ENCODE assay signal across 1 cellular context in the genomic region with DNA sequence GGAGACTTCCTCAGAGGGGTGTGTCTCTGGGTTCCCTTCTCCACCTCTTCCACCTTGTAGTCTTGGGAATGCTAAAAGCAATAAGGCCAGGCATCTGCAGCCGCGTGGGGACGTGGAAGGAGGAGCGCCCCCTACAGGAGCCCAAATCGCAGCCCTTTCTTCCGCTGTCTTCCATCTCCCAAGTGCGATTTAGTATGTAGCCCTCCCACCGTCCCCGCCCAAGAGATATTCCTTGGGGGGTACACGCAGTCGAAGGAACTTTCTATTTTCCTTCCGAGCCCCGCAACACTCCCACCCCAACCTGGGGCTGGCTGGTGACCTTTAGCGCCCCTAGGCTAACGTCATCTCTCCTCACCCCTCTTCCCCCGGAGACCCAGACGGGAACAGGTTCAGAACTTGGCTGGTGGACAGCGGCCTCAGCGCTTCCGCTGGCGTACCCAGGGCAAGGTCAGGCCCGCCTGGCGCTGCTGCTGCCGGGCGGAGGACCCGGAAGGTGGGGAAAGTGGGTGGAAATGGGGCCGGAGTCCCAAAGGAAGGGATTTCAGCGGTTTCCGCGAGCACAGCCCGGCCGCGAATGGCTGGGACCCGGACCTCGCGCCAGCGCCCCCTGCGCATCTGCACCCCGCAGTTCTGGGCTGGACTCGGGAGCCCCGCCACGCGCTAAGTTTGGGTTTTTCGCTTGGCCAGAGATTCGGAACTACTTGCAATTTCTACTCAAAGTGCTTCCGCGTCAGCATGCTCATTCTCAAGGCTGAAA.
A peak's percentile ranks its signal among the peaks of the same experiment; 100 is the strongest.
TF ChIP-seq lines count a peak whose summit lies in the region.

No MANE protein-coding gene starts in this region.

TF ChIP-seq in HepG2, 621 proteins besides CTCF, POLR2A, EP300 and RAD21 (continued from another document and continues in another):
- TF ChIP-seq, protein P1, sequence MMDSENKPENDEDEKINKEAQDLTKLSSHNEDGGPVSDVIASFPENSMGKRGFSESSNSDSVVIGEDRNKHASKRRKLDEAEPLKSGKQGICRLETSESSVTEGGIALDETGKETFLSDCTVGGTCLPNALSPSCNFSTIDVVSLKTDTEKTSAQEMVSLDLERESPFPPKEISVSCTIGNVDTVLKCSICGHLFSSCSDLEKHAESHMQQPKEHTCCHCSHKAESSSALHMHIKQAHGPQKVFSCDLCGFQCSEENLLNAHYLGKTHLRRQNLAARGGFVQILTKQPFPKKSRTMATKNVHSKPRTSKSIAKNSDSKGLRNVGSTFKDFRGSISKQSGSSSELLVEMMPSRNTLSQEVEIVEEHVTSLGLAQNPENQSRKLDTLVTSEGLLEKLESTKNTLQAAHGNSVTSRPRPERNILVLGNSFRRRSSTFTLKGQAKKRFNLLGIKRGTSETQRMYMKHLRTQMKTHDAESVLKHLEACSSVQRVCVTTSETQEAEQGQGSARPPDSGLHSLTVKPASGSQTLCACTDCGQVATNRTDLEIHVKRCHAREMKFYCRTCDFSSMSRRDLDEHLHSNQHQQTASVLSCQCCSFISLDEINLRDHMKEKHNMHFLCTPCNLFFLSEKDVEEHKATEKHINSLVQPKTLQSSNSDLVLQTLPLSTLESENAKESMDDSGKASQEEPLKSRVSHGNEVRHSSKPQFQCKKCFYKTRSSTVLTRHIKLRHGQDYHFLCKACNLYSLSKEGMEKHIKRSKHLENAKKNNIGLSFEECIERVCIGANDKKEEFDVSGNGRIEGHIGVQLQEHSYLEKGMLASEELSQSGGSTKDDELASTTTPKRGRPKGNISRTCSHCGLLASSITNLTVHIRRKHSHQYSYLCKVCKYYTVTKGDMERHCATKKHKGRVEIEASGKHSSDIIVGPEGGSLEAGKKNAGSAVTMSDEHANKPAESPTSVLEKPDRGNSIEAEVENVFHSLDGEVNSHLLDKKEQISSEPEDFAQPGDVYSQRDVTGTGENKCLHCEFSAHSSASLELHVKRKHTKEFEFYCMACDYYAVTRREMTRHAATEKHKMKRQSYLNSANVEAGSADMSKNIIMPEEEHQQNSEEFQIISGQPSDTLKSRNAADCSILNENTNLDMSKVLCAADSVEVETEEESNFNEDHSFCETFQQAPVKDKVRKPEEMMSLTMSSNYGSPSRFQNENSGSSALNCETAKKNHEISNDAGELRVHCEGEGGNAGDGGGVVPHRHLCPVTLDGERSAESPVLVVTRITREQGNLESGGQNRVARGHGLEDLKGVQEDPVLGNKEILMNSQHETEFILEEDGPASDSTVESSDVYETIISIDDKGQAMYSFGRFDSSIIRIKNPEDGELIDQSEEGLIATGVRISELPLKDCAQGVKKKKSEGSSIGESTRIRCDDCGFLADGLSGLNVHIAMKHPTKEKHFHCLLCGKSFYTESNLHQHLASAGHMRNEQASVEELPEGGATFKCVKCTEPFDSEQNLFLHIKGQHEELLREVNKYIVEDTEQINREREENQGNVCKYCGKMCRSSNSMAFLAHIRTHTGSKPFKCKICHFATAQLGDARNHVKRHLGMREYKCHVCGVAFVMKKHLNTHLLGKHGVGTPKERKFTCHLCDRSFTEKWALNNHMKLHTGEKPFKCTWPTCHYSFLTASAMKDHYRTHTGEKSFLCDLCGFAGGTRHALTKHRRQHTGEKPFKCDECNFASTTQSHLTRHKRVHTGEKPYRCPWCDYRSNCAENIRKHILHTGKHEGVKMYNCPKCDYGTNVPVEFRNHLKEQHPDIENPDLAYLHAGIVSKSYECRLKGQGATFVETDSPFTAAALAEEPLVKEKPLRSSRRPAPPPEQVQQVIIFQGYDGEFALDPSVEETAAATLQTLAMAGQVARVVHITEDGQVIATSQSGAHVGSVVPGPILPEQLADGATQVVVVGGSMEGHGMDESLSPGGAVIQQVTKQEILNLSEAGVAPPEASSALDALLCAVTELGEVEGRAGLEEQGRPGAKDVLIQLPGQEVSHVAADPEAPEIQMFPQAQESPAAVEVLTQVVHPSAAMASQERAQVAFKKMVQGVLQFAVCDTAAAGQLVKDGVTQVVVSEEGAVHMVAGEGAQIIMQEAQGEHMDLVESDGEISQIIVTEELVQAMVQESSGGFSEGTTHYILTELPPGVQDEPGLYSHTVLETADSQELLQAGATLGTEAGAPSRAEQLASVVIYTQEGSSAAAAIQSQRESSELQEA (CRISPR knock-in tag; IDR thresholded peaks at IDR 0.05; ENCODE audit: not compliant biosample characterization) = no peak
- TF ChIP-seq NAIF1 (CRISPR knock-in tag; IDR thresholded peaks at IDR 0.05; ENCODE audit: borderline replicate concordance) (peak; percentile 28; the same call in 1 of the 2 replicates), IRX3 (CRISPR knock-in tag; IDR thresholded peaks at IDR 0.05; ENCODE audit: borderline replicate concordance, low read depth) (peak; percentile 60; the same call in 1 of the 2 replicates), SETDB1 (CRISPR knock-in tag; IDR thresholded peaks at IDR 0.05; ENCODE audit: borderline replicate concordance) (peak; percentile 56; the same call in 1 of the 2 replicates), ZNF30 (CRISPR knock-in tag; IDR thresholded peaks at IDR 0.05) (peak; percentile 71; the same call in 1 of the 2 replicates), ZNF34 (CRISPR knock-in tag; IDR thresholded peaks at IDR 0.05; ENCODE audit: borderline replicate concordance) (no peak), ZSCAN21 (CRISPR knock-in tag; IDR thresholded peaks at IDR 0.05; ENCODE audit: borderline replicate concordance) (peak; percentile 93), ZNF160 (CRISPR knock-in tag; IDR thresholded peaks at IDR 0.05) (peak; percentile 48; the same call in 1 of the 2 replicates), WIZ (CRISPR knock-in tag; IDR thresholded peaks at IDR 0.05) (peak; percentile 99), TAF1 (CRISPR knock-in tag; IDR thresholded peaks at IDR 0.05) (no peak), SMYD3 (CRISPR knock-in tag; IDR thresholded peaks at IDR 0.05) (peak; percentile 91), HOXA9 (CRISPR knock-in tag; IDR thresholded peaks at IDR 0.05; ENCODE audit: borderline replicate concordance) (peak; percentile 78; the same call in 1 of the 2 replicates), NR2F2 (IDR thresholded peaks at IDR 0.05; ENCODE audit: borderline replicate concordance, low read depth) (no peak), NKX3-1 (CRISPR knock-in tag; IDR thresholded peaks at IDR 0.05) (peak; percentile 92; the same call in 1 of the 2 replicates), ZNF235 (CRISPR knock-in tag; IDR thresholded peaks at IDR 0.05; ENCODE audit: borderline replicate concordance) (0 out of 2 replicates have a peak, but pooled peaks have one; percentile 59), MIER2 (CRISPR knock-in tag; IDR thresholded peaks at IDR 0.05) (peak; percentile 99), GZF1 (CRISPR knock-in tag; IDR thresholded peaks at IDR 0.05) (0 out of 2 replicates have a peak, but pooled peaks have one; percentile 55), ZNF510 (CRISPR knock-in tag; IDR thresholded peaks at IDR 0.05; ENCODE audit: low read depth) (no peak), ONECUT2 (CRISPR knock-in tag; IDR thresholded peaks at IDR 0.05) (0 out of 2 replicates have a peak, but pooled peaks have one; percentile 18), HCFC1 (IDR thresholded peaks at IDR 0.05; ENCODE audit: low read depth, low read length) (no peak), TCF12 (IDR thresholded peaks at IDR 0.05) (no peak), TCF12 (CRISPR knock-in tag; IDR thresholded peaks at IDR 0.05) (no peak), TBX2 (CRISPR knock-in tag; IDR thresholded peaks at IDR 0.05; ENCODE audit: borderline replicate concordance) (peak; percentile 70), HNRNPL (IDR thresholded peaks at IDR 0.05; ENCODE audit: low read depth, low read length) (no peak), ZC3H13 (CRISPR knock-in tag; IDR thresholded peaks at IDR 0.05) (no peak), ZNF44 (CRISPR knock-in tag; IDR thresholded peaks at IDR 0.05) (no peak)
- TF ChIP-seq, protein P2, sequence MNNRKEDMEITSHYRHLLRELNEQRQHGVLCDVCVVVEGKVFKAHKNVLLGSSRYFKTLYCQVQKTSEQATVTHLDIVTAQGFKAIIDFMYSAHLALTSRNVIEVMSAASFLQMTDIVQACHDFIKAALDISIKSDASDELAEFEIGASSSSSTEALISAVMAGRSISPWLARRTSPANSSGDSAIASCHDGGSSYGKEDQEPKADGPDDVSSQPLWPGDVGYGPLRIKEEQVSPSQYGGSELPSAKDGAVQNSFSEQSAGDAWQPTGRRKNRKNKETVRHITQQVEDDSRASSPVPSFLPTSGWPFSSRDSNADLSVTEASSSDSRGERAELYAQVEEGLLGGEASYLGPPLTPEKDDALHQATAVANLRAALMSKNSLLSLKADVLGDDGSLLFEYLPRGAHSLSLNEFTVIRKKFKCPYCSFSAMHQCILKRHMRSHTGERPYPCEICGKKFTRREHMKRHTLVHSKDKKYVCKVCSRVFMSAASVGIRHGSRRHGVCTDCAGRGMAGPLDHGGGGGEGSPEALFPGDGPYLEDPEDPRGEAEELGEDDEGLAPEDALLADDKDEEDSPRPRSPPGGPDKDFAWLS (CRISPR knock-in tag; IDR thresholded peaks at IDR 0.05; ENCODE audit: borderline replicate concordance) = no peak
- TF ChIP-seq, protein P3, sequence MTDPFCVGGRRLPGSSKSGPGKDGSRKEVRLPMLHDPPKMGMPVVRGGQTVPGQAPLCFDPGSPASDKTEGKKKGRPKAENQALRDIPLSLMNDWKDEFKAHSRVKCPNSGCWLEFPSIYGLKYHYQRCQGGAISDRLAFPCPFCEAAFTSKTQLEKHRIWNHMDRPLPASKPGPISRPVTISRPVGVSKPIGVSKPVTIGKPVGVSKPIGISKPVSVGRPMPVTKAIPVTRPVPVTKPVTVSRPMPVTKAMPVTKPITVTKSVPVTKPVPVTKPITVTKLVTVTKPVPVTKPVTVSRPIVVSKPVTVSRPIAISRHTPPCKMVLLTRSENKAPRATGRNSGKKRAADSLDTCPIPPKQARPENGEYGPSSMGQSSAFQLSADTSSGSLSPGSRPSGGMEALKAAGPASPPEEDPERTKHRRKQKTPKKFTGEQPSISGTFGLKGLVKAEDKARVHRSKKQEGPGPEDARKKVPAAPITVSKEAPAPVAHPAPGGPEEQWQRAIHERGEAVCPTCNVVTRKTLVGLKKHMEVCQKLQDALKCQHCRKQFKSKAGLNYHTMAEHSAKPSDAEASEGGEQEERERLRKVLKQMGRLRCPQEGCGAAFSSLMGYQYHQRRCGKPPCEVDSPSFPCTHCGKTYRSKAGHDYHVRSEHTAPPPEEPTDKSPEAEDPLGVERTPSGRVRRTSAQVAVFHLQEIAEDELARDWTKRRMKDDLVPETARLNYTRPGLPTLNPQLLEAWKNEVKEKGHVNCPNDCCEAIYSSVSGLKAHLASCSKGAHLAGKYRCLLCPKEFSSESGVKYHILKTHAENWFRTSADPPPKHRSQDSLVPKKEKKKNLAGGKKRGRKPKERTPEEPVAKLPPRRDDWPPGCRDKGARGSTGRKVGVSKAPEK (CRISPR knock-in tag; IDR thresholded peaks at IDR 0.05; ENCODE audit: borderline replicate concordance) = no peak
- TF ChIP-seq, protein P4, sequence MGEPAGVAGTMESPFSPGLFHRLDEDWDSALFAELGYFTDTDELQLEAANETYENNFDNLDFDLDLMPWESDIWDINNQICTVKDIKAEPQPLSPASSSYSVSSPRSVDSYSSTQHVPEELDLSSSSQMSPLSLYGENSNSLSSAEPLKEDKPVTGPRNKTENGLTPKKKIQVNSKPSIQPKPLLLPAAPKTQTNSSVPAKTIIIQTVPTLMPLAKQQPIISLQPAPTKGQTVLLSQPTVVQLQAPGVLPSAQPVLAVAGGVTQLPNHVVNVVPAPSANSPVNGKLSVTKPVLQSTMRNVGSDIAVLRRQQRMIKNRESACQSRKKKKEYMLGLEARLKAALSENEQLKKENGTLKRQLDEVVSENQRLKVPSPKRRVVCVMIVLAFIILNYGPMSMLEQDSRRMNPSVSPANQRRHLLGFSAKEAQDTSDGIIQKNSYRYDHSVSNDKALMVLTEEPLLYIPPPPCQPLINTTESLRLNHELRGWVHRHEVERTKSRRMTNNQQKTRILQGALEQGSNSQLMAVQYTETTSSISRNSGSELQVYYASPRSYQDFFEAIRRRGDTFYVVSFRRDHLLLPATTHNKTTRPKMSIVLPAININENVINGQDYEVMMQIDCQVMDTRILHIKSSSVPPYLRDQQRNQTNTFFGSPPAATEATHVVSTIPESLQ (CRISPR knock-in tag; conservative IDR thresholded peaks at IDR 0.05) = 0 out of 2 replicates have a peak, but pooled peaks have one; percentile 82
- TF ChIP-seq, protein P5, sequence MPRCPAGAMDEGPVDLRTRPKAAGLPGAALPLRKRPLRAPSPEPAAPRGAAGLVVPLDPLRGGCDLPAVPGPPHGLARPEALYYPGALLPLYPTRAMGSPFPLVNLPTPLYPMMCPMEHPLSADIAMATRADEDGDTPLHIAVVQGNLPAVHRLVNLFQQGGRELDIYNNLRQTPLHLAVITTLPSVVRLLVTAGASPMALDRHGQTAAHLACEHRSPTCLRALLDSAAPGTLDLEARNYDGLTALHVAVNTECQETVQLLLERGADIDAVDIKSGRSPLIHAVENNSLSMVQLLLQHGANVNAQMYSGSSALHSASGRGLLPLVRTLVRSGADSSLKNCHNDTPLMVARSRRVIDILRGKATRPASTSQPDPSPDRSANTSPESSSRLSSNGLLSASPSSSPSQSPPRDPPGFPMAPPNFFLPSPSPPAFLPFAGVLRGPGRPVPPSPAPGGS (CRISPR knock-in tag; IDR thresholded peaks at IDR 0.05) = peak; percentile 78; the same call in 1 of the 2 replicates
- TF ChIP-seq, protein P6, sequence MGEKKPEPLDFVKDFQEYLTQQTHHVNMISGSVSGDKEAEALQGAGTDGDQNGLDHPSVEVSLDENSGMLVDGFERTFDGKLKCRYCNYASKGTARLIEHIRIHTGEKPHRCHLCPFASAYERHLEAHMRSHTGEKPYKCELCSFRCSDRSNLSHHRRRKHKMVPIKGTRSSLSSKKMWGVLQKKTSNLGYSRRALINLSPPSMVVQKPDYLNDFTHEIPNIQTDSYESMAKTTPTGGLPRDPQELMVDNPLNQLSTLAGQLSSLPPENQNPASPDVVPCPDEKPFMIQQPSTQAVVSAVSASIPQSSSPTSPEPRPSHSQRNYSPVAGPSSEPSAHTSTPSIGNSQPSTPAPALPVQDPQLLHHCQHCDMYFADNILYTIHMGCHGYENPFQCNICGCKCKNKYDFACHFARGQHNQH (CRISPR knock-in tag; IDR thresholded peaks at IDR 0.05) = peak; percentile 82
- TF ChIP-seq, protein P7, sequence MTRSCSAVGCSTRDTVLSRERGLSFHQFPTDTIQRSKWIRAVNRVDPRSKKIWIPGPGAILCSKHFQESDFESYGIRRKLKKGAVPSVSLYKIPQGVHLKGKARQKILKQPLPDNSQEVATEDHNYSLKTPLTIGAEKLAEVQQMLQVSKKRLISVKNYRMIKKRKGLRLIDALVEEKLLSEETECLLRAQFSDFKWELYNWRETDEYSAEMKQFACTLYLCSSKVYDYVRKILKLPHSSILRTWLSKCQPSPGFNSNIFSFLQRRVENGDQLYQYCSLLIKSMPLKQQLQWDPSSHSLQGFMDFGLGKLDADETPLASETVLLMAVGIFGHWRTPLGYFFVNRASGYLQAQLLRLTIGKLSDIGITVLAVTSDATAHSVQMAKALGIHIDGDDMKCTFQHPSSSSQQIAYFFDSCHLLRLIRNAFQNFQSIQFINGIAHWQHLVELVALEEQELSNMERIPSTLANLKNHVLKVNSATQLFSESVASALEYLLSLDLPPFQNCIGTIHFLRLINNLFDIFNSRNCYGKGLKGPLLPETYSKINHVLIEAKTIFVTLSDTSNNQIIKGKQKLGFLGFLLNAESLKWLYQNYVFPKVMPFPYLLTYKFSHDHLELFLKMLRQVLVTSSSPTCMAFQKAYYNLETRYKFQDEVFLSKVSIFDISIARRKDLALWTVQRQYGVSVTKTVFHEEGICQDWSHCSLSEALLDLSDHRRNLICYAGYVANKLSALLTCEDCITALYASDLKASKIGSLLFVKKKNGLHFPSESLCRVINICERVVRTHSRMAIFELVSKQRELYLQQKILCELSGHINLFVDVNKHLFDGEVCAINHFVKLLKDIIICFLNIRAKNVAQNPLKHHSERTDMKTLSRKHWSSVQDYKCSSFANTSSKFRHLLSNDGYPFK (CRISPR knock-in tag; IDR thresholded peaks at IDR 0.05; ENCODE audit: borderline replicate concordance) = peak; percentile 51; the same call in 1 of the 2 replicates
